16 cellular contexts compared by ENCODE assay signal in the genomic region with DNA sequence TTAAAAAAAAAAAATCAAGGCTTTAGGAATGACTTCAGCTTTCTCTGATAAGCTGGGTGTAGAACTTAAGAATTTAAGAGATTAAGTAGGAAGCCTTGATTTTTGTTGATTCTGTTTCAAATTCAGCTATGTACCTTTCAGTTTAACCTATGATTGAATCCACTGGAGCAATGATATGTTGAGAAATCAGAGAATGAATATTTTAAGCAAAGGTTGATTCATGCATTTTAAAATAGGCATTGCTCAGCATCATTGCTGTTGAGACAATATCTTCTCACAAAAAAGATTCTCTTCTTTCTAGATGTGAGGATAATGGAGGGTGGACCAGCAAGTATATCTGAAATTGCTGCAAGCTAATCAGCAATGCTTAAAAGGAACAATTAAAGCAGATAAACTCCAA.
DNase-seq lines count a peak whose midpoint lies in the region; ATAC-seq, FAIRE-seq and TF ChIP-seq lines count a peak whose summit lies in the region.
"Had no signal": no experiment of that assay in that cellular context is flagged by ENCODE, and none has a peak within 500 bp of the region (broad histone marks: within the 10 kb centered on the region; RNA-seq: fewer than 3 reads in every experiment).

No MANE protein-coding gene starts in this region.

- intact Hi-C loops in ascending aorta (cut with DNase I), result no loop called here

- H3K27ac ChIP-seq in ascending aorta (peak overlapping the region; percentile 84 to 94), osteoblast (ENCODE audit: low read depth, low read length) (peak overlapping the region; percentile 72), thoracic aorta (peak overlapping the region; percentile 81 to 91)

- no peaks in the 10 kb centered on the region for H3K36me3 ChIP-seq in ascending aorta
- H3K36me3 ChIP-seq in osteoblast (ENCODE audit: insufficient read depth, low read length), result no peaks in the 10 kb centered on the region
- no peaks in the 10 kb centered on the region for H3K36me3 ChIP-seq in thoracic aorta
- H3K36me3 ChIP-seq: BE2C had no signal

- H3K9me3 ChIP-seq in ascending aorta, result no peaks in the 10 kb centered on the region
- H3K9me3 ChIP-seq in osteoblast (ENCODE audit: low read depth, low read length), result no peaks in the 10 kb centered on the region
- H3K9me3 ChIP-seq in thoracic aorta, result peaks cover 3% of the 10 kb centered on the region
- H3K9me3 ChIP-seq: BE2C, SJSA1 had no signal

- no peaks in the 10 kb centered on the region for H3K27me3 ChIP-seq in ascending aorta
- no peaks in the 10 kb centered on the region for H3K27me3 ChIP-seq in osteoblast (ENCODE audit: insufficient read depth, low read length)
- H3K27me3 ChIP-seq in thoracic aorta (replicated peaks; ENCODE audit: insufficient read depth), result no peaks in the 10 kb centered on the region
- H3K27me3 ChIP-seq: BE2C, SJSA1 had no signal

- no peak for TF ChIP-seq CTCF in ascending aorta (IDR thresholded peaks at IDR 0.05)
- TF ChIP-seq CTCF in osteoblast (IDR thresholded peaks at IDR 0.05; ENCODE audit: extremely low read depth, low read depth, low read length), result no peak
- TF ChIP-seq CTCF in thoracic aorta (IDR thresholded peaks at IDR 0.05), result no peak

- FAIRE-seq in H54 (lab: Jason Lieb, UNC), result peak; percentile 41

- H3K4me3 ChIP-seq in ascending aorta, result no peak overlapping the region
- no peak overlapping the region for H3K4me3 ChIP-seq in osteoblast (ENCODE audit: insufficient read depth, low read length)
- no peak overlapping the region for H3K4me3 ChIP-seq in thoracic aorta
- H3K4me3 ChIP-seq: SJSA1 had no signal

- TF ChIP-seq POLR2A in H54 (IDR thresholded peaks at IDR 0.05; ENCODE audit: low read depth, low read length), result no peak

- peaks cover 16 to 42% of the 10 kb centered on the region in 2 donors for H3K4me1 ChIP-seq in ascending aorta
- H3K4me1 ChIP-seq in osteoblast (ENCODE audit: insufficient read depth, low read length), result peaks cover 43% of the 10 kb centered on the region
- peaks cover 34 to 76% of the 10 kb centered on the region in 2 donors for H3K4me1 ChIP-seq in thoracic aorta (ENCODE audit: control insufficient read depth in 1 of 2, low read depth in 2 of 2)
- H3K4me1 ChIP-seq: BE2C had no signal

- no peak overlapping the region for H3K4me2 ChIP-seq in osteoblast (ENCODE audit: insufficient read depth, low read length)

- no peak overlapping the region for H2AFZ ChIP-seq in osteoblast (ENCODE audit: low read length)

- ATAC-seq in thoracic aorta (ENCODE audit: insufficient number of reproducible peaks, low FRiP score, low read depth) (no peak), HG02885 (IDR thresholded peaks at IDR 0.05; ENCODE audit: poor library complexity, unreplicated experiment) (no peak)
- ATAC-seq: CD8-positive, alpha-beta T cell had no signal

- peaks cover 26% of the 10 kb centered on the region for H3K79me2 ChIP-seq in osteoblast (ENCODE audit: insufficient read depth, low read length)

- DNase-seq in H54 (ENCODE audit: insufficient read length, low spot score), result no peak
- no peak for DNase-seq in ascending aorta (ENCODE audit: low spot score in 2 of 2)
- DNase-seq in osteoblast (ENCODE audit: insufficient read length, low spot score, missing footprints), result no peak
- DNase-seq in thoracic aorta (ENCODE audit: low spot score), result no peak
- DNase-seq in EL, result no peak
- DNase-seq in GF-D8 (lab: John Stamatoyannopoulos, UW), result no peak
- DNase-seq: BE2C; CD8-positive, alpha-beta T cell; HCEC 1CT; MV-4-11; NCI-H1417 treated with DMSO at 0.1 percent for 48 hours; NCI-H2029 treated with DMSO at 0.1 percent for 48 hours; NCI-H510A treated with DMSO at 0.1 percent for 48 hours; RPMI8226 had no signal

- no peaks in the 10 kb centered on the region for H4K20me1 ChIP-seq in osteoblast (ENCODE audit: insufficient read depth, low read length)
